In genomic region chr1:86993269-86993985, GRCh38 we compare ENCODE assay signal across 20 cellular contexts.
DNase-seq lines count a peak whose midpoint lies in the region; TF ChIP-seq lines count a peak whose summit lies in the region.
"Had no signal": no experiment of that assay in that cellular context is flagged by ENCODE, and none has a peak within 500 bp of the region (broad histone marks: within the 10 kb centered on the region; RNA-seq: fewer than 3 reads in every experiment).

No MANE protein-coding gene starts in this region.

- no peak overlapping the region for H4K8ac ChIP-seq in trophoblast cell (ENCODE audit: low read depth, low read length)

- CTCF ChIA-PET in OCI-LY7 (lab: Charles Lee; ENCODE audit: unreplicated experiment) = interaction anchor here (0.6 kb wide), 1 partner anchor 22 kb away, joined by 3 read pairs; no protein-coding TSS in a partner anchor
- CTCF ChIA-PET in activated naive CD4-positive, alpha-beta T cell treated with anti-CD3 and anti-CD28 coated beads for 36 hours (lab: Charles Lee) = interaction anchor here (0.5 kb wide), 1 partner anchor 116 kb away, joined by 3 read pairs; no protein-coding TSS in a partner anchor

- no TSS peak for BruUV-seq in OCI-LY7 (replicated peaks; lab: Mats Ljungman, UMichigan)

- POLR2A ChIA-PET in OCI-LY7 (lab: Charles Lee) = interaction anchor here (0.7 to 2.1 kb wide), 3 partner anchors 9 to 29 kb away, joined by 3 to 13 read pairs (median 3); no protein-coding TSS in a partner anchor

- H2AFZ ChIP-seq in trophoblast cell (ENCODE audit: insufficient read depth, low read length, poor library complexity) = no peak overlapping the region
- no peak overlapping the region for H2AFZ ChIP-seq in OCI-LY7 (ENCODE audit: low read length)

- no peak overlapping the region for H2BK120ac ChIP-seq in trophoblast cell (ENCODE audit: insufficient read depth, low read length, poor library complexity)

- peaks cover 5% of the 10 kb centered on the region for H3K4me1 Mint-ChIP-seq in activated naive CD4-positive, alpha-beta T cell treated with anti-CD3 and anti-CD28 coated beads for 36 hours (ENCODE audit: low read depth)

- no peak overlapping the region for H3K18ac ChIP-seq in trophoblast cell (ENCODE audit: low read length)

- peaks cover 5% of the 10 kb centered on the region for H3K36me3 Mint-ChIP-seq in activated naive CD4-positive, alpha-beta T cell treated with anti-CD3 and anti-CD28 coated beads for 36 hours (ENCODE audit: low read depth)

- H3K79me1 ChIP-seq in trophoblast cell (ENCODE audit: low read length) = peaks cover 4% of the 10 kb centered on the region

- H2AK5ac ChIP-seq in trophoblast cell (ENCODE audit: low read length) = no peak overlapping the region

- peak; percentile 10 for DNase-seq in HCEC 1CT
- DNase-seq in NCI-H69 (lab: John Stamatoyannopoulos, UW) = peak; percentile 40
- DNase-seq in amniotic epithelial cell (ENCODE audit: low read depth) = peak; percentile 29
- peak in 1 of 2 donors; percentile 54 for DNase-seq in trophoblast cell
- DNase-seq in Ammon's horn (ENCODE audit: low spot score) = no peak
- DNase-seq in OCI-LY7 (ENCODE audit: low spot score) = no peak
- DNase-seq in activated naive CD4-positive, alpha-beta T cell treated with anti-CD3 and anti-CD28 coated beads for 36 hours = no peak
- DNase-seq: activated effector memory CD4-positive, alpha-beta T cell treated with anti-CD3 and anti-CD28 coated beads, Interleukin-2, amount 50 U/mL, for 16 hours; BE2C; DMS79; foreskin melanocyte; left cardiac atrium; NCI-H1930; NCI-H774; stimulated activated CD4-positive, alpha-beta T cell treated with anti-CD3 and anti-CD28 coated beads, Interleukin-15, amount 100 ng/mL, for 24 hours; stimulated activated naive CD4-positive, alpha-beta T cell; T-helper 1 cell had no signal

- H3K27me3 ChIP-seq in trophoblast cell (ENCODE audit: insufficient read depth, low read length) = no peaks in the 10 kb centered on the region
- H3K27me3 ChIP-seq: BE2C, neutrophil, tibial nerve had no signal

- intact Hi-C loops in OCI-LY7 (cut with micrococcal nuclease; ENCODE audit: unreplicated experiment) = no loop called here
- intact Hi-C loops in activated naive CD4-positive, alpha-beta T cell treated with anti-CD3 and anti-CD28 coated beads for 36 hours (cut with micrococcal nuclease) = no loop called here

- H3K79me2 ChIP-seq in trophoblast cell (ENCODE audit: control insufficient read depth, insufficient read depth, low read length, poor library complexity) (no peaks in the 10 kb centered on the region), OCI-LY7 (ENCODE audit: insufficient read depth, low read depth, low read length) (peaks cover 86% of the 10 kb centered on the region)

- H2BK5ac ChIP-seq in trophoblast cell (ENCODE audit: low read depth, low read length, poor library complexity) = no peak overlapping the region

- H3K4me2 ChIP-seq in trophoblast cell (ENCODE audit: low read length) (no peak overlapping the region), OCI-LY7 (ENCODE audit: low read length) (no peak overlapping the region)

- no peaks in the 10 kb centered on the region for H3K27me3 Mint-ChIP-seq in activated naive CD4-positive, alpha-beta T cell treated with anti-CD3 and anti-CD28 coated beads for 36 hours (ENCODE audit: low read depth)

- no peaks in the 10 kb centered on the region for H4K20me1 ChIP-seq in OCI-LY7 (ENCODE audit: insufficient read depth, low read length)

- no peak overlapping the region for H4K91ac ChIP-seq in trophoblast cell (ENCODE audit: low read depth, low read length)

- H3K9me3 ChIP-seq in trophoblast cell (ENCODE audit: insufficient read depth, low read depth, low read length) (no peaks in the 10 kb centered on the region), OCI-LY7 (ENCODE audit: low read length) (0 out of 2 replicates have a peak, but pooled peaks cover 1% of the 10 kb centered on the region)
- H3K9me3 ChIP-seq: BE2C, neutrophil, tibial nerve had no signal

- H3K4me3 Mint-ChIP-seq in activated naive CD4-positive, alpha-beta T cell treated with anti-CD3 and anti-CD28 coated beads for 36 hours = no peak overlapping the region

- no peak overlapping the region for H3K4me3 ChIP-seq in trophoblast cell (ENCODE audit: low read depth, low read length)
- H3K4me3 ChIP-seq in OCI-LY7 (ENCODE audit: low read depth, low read length, poor library complexity, severe bottlenecking) = no peak overlapping the region
- H3K4me3 ChIP-seq: tibial nerve had no signal

- H3K27ac ChIP-seq in trophoblast cell (ENCODE audit: low read depth, low read length) = peak overlapping the region; percentile 39
- no peak overlapping the region for H3K27ac ChIP-seq in OCI-LY7 (ENCODE audit: low read depth, low read length, poor library complexity, severe bottlenecking)
- H3K27ac ChIP-seq: neutrophil, RWPE1, tibial nerve had no signal

- no peak overlapping the region for H4K12ac ChIP-seq in trophoblast cell (ENCODE audit: low read depth, low read length)

- H2BK12ac ChIP-seq in trophoblast cell (ENCODE audit: low read length) = peak overlapping the region; percentile 40

- WGBS in trophoblast cell (ENCODE audit: extremely low coverage, insufficient coverage, insufficient read length) = no CpG with 5 or more reads among the region's 4 CpGs

- no peak overlapping the region for H3K4ac ChIP-seq in trophoblast cell (ENCODE audit: low read depth, low read length)

- no peak overlapping the region for H3K9ac ChIP-seq in trophoblast cell (ENCODE audit: low read length)

- H3K36me3 ChIP-seq in trophoblast cell (ENCODE audit: control insufficient read depth in 1 of 2, insufficient read depth in 2 of 2, low read length in 2 of 2) (no peaks in the 10 kb centered on the region), OCI-LY7 (ENCODE audit: insufficient read depth, low read length) (peaks cover 55% of the 10 kb centered on the region)
- H3K36me3 ChIP-seq: BE2C, neutrophil, tibial nerve had no signal

- no peak overlapping the region for H3K23ac ChIP-seq in trophoblast cell (ENCODE audit: low read length)

- H3K4me1 ChIP-seq in trophoblast cell (ENCODE audit: control insufficient read depth in 1 of 2, insufficient read depth in 2 of 2, low read length in 2 of 2) (peaks cover 4% of the 10 kb centered on the region in 2 experiments), OCI-LY7 (ENCODE audit: insufficient read depth, low read length, poor library complexity, severe bottlenecking) (peaks cover 4% of the 10 kb centered on the region)
- H3K4me1 ChIP-seq: BE2C, tibial nerve had no signal

- H3K9me3 Mint-ChIP-seq in activated naive CD4-positive, alpha-beta T cell treated with anti-CD3 and anti-CD28 coated beads for 36 hours = no peaks in the 10 kb centered on the region

- no peak overlapping the region for H3K27ac Mint-ChIP-seq in activated naive CD4-positive, alpha-beta T cell treated with anti-CD3 and anti-CD28 coated beads for 36 hours

- no peak overlapping the region for H3K14ac ChIP-seq in trophoblast cell (ENCODE audit: low read length)

- no peaks in the 10 kb centered on the region for H3K9me2 ChIP-seq in OCI-LY7 (ENCODE audit: insufficient read depth, low read length)

- no peak for TF ChIP-seq CTCF in OCI-LY7 (conservative IDR thresholded peaks at IDR 0.05; ENCODE audit: low read length)

Comparison
In these comparisons a context has a peak if more than half of its experiments do, and no peak if none do; other contexts are left out.
1. DNase-seq: peak in HCEC 1CT (single experiment), NCI-H69 (single experiment) and amniotic epithelial cell (single experiment); none in Ammon's horn (single experiment), OCI-LY7 (single experiment) and activated naive CD4-positive, alpha-beta T cell treated with anti-CD3 and anti-CD28 coated beads for 36 hours (single experiment).